In genomic region chr10:45727421-45727965, GRCh38 we compare ENCODE assay signal across 8 cellular contexts. TPM values are rescaled to one million over a fixed set of nuclear protein-coding genes. Genes with fewer than 3 reads are reported as not detected.
DNase-seq lines count a peak whose midpoint lies in the region; ATAC-seq and TF ChIP-seq lines count a peak whose summit lies in the region.
"Not testable (repeated sequence)": the region's sequence is repeated elsewhere in the genome, so short reads cannot be mapped to it uniquely, and the experiment has no call there.

No MANE protein-coding gene starts in this region.

- H3K4me3 Mint-ChIP-seq in CD8-positive, alpha-beta T cell = peak overlapping the region; percentile 84
- H3K4me3 Mint-ChIP-seq in activated naive CD8-positive, alpha-beta T cell treated with anti-CD3 and anti-CD28 coated beads, Interleukin-2, amount 10 ng/mL, durations not matched to agents 7 days and 5 days = peak overlapping the region; percentile 82

- not testable (repeated sequence) for H3K36me3 ChIP-seq in CD8-positive, alpha-beta T cell (ENCODE audit: insufficient read depth, low read length); OCI-LY7 (ENCODE audit: insufficient read depth, low read length)

- not testable (repeated sequence) for H3K9me2 ChIP-seq in OCI-LY7 (ENCODE audit: insufficient read depth, low read length)

- CTCF ChIA-PET in CD8-positive, alpha-beta T cell (lab: Charles Lee); OCI-LY7 (lab: Charles Lee; ENCODE audit: unreplicated experiment): not testable (repeated sequence)

- H3K4me1 ChIP-seq in CD8-positive, alpha-beta T cell (ENCODE audit: insufficient read depth, low read length); OCI-LY7 (ENCODE audit: insufficient read depth, low read length, poor library complexity, severe bottlenecking): not testable (repeated sequence)
- peaks cover 18% of the 10 kb centered on the region for H3K4me1 ChIP-seq in mononuclear cell (ENCODE audit: insufficient read depth, low read length)

- H3K4me2 ChIP-seq in OCI-LY7 (ENCODE audit: low read length) = peak overlapping the region; percentile 55

- H2AFZ ChIP-seq in OCI-LY7 (ENCODE audit: low read length) = peak overlapping the region; percentile 34; the same call in 1 of the 2 replicates

- not testable (repeated sequence) for H3K36me3 Mint-ChIP-seq in CD8-positive, alpha-beta T cell; activated naive CD8-positive, alpha-beta T cell treated with anti-CD3 and anti-CD28 coated beads, Interleukin-2, amount 10 ng/mL, durations not matched to agents 7 days and 5 days

- peak overlapping the region; percentile 66 for H3K4me3 ChIP-seq in CD8-positive, alpha-beta T cell (ENCODE audit: low read depth, low read length)
- H3K4me3 ChIP-seq in OCI-LY7 (ENCODE audit: low read depth, low read length, poor library complexity, severe bottlenecking) = peak overlapping the region; percentile 75
- H3K4me3 ChIP-seq in fibroblast of mammary gland (ENCODE audit: control insufficient read depth, low read depth, low read length) = peak overlapping the region; percentile 54
- peak overlapping the region; percentile 62 for H3K4me3 ChIP-seq in mononuclear cell (ENCODE audit: low read length)

- peak; percentile 26 for ATAC-seq in CD8-positive, alpha-beta T cell
- ATAC-seq in GM21367 (IDR thresholded peaks at IDR 0.05; ENCODE audit: unreplicated experiment) (peak; percentile 27), HG03060 (IDR thresholded peaks at IDR 0.05; ENCODE audit: low read depth, unreplicated experiment) (peak; percentile 19)
- ATAC-seq in activated naive CD8-positive, alpha-beta T cell treated with anti-CD3 and anti-CD28 coated beads, Interleukin-2, amount 10 ng/mL, durations not matched to agents 7 days and 5 days (ENCODE audit: low read depth) = peak; percentile 52
- peak; percentile 56 for ATAC-seq in stimulated activated naive CD8-positive, alpha-beta T cell treated with anti-CD3 and anti-CD28 coated beads, Interleukin-15, Interleukin-2, amounts not matched to agents 100 U/mL and 50 U/mL, for 24 hours

- POLR2A ChIA-PET in CD8-positive, alpha-beta T cell (lab: Charles Lee); OCI-LY7 (lab: Charles Lee): not testable (repeated sequence)
- POLR2A ChIA-PET in activated naive CD8-positive, alpha-beta T cell treated with anti-CD3 and anti-CD28 coated beads, Interleukin-2, amount 10 ng/mL, durations not matched to agents 7 days and 5 days (lab: Charles Lee) = interaction anchor here (0.8 kb wide), 1 partner anchor 308 kb away, joined by 4 read pairs; no protein-coding TSS in a partner anchor

- H3K9me3 ChIP-seq in CD8-positive, alpha-beta T cell (ENCODE audit: low read length); OCI-LY7 (ENCODE audit: low read length); mononuclear cell (ENCODE audit: low read depth, low read length): not testable (repeated sequence)

- H4K20me1 ChIP-seq in OCI-LY7 (ENCODE audit: insufficient read depth, low read length) = not testable (repeated sequence)

- H3K27me3 Mint-ChIP-seq in CD8-positive, alpha-beta T cell (ENCODE audit: low read depth); activated naive CD8-positive, alpha-beta T cell treated with anti-CD3 and anti-CD28 coated beads, Interleukin-2, amount 10 ng/mL, durations not matched to agents 7 days and 5 days: not testable (repeated sequence)

- H3K9me3 Mint-ChIP-seq in CD8-positive, alpha-beta T cell; activated naive CD8-positive, alpha-beta T cell treated with anti-CD3 and anti-CD28 coated beads, Interleukin-2, amount 10 ng/mL, durations not matched to agents 7 days and 5 days: not testable (repeated sequence)

- H3K27ac Mint-ChIP-seq in CD8-positive, alpha-beta T cell = peak overlapping the region; percentile 89
- peak overlapping the region; percentile 82 for H3K27ac Mint-ChIP-seq in activated naive CD8-positive, alpha-beta T cell treated with anti-CD3 and anti-CD28 coated beads, Interleukin-2, amount 10 ng/mL, durations not matched to agents 7 days and 5 days

- TF ChIP-seq CTCF in CD8-positive, alpha-beta T cell (IDR thresholded peaks at IDR 0.05); OCI-LY7 (conservative IDR thresholded peaks at IDR 0.05; ENCODE audit: low read length); fibroblast of mammary gland (conservative IDR thresholded peaks at IDR 0.05; ENCODE audit: control insufficient read depth, insufficient read depth, low read depth, low read length): not testable (repeated sequence)

- H3K79me2 ChIP-seq in OCI-LY7 (ENCODE audit: insufficient read depth, low read depth, low read length) = not testable (repeated sequence)

- H3K27ac ChIP-seq in CD8-positive, alpha-beta T cell (ENCODE audit: low read depth, low read length) = peak overlapping the region; percentile 69
- H3K27ac ChIP-seq in OCI-LY7 (ENCODE audit: low read depth, low read length, poor library complexity, severe bottlenecking) = not testable (repeated sequence)

- H3K27me3 ChIP-seq in CD8-positive, alpha-beta T cell (ENCODE audit: insufficient read depth, low read length); mononuclear cell (ENCODE audit: insufficient read depth, low read length): not testable (repeated sequence)

- intact Hi-C loops in CD8-positive, alpha-beta T cell (cut with DNase I, micrococcal nuclease) = loop anchor here (1.0 to 10.0 kb wide), 4 partner anchors 55 to 723 kb away; partner anchors contain the start of genes ZFAND4 (in 1 of the 2) and ZNF22 (in 1 of the 2)
- intact Hi-C loops in OCI-LY7 (cut with micrococcal nuclease; ENCODE audit: unreplicated experiment) = loop anchor here (10.0 kb wide), 2 partner anchors 53 to 263 kb away; partner anchors contain the start of gene ZFAND4

- DNase-seq in CD8-positive, alpha-beta T cell; OCI-LY7 (ENCODE audit: low spot score); fibroblast of mammary gland (ENCODE audit: low read depth); stimulated activated naive CD8-positive, alpha-beta T cell treated with anti-CD3 and anti-CD28 coated beads, Interleukin-15, Interleukin-2, amounts not matched to agents 100 U/mL and 50 U/mL, for 24 hours: not testable (repeated sequence)
- peak; percentile 43 for DNase-seq in activated naive CD8-positive, alpha-beta T cell treated with anti-CD3 and anti-CD28 coated beads, Interleukin-2, amount 10 ng/mL, durations not matched to agents 7 days and 5 days

- H3K4me1 Mint-ChIP-seq in CD8-positive, alpha-beta T cell (ENCODE audit: low read depth) = peaks cover 12% of the 10 kb centered on the region
- H3K4me1 Mint-ChIP-seq in activated naive CD8-positive, alpha-beta T cell treated with anti-CD3 and anti-CD28 coated beads, Interleukin-2, amount 10 ng/mL, durations not matched to agents 7 days and 5 days = not testable (repeated sequence)

- not testable (repeated sequence) for BruUV-seq in OCI-LY7 (replicated peaks; lab: Mats Ljungman, UMichigan)

RNA-seq across cellular contexts. Expression of gene WASHC2C, which starts 0.4 kb away (rescaled TPM):
- total RNA-seq in CD8-positive, alpha-beta T cell = 10 to 100 TPM; 46.8 to 51.8 TPM
- total RNA-seq in OCI-LY7 (2014; rRNA removed; shearing (Covaris generic)) = 20.7 and 21.5 TPM in 2 replicates
- 34.6 and 35.3 TPM in 2 replicates for total RNA-seq in OCI-LY7 (2022)
- 10 to 100 TPM; 43.6 to 44.7 TPM for total RNA-seq in activated naive CD8-positive, alpha-beta T cell treated with anti-CD3 and anti-CD28 coated beads, Interleukin-2, amount 10 ng/mL, durations not matched to agents 7 days and 5 days
- total RNA-seq in mononuclear cell = 45.4 TPM

RNA-seq across cellular contexts. Expression of gene ZFAND4, which starts 54.9 kb away (rescaled TPM):
- 10 to 100 TPM; 34.7 to 36.6 TPM for total RNA-seq in CD8-positive, alpha-beta T cell
- total RNA-seq in OCI-LY7 (2014; rRNA removed; shearing (Covaris generic)) = 15.1 and 18.6 TPM in 2 replicates
- total RNA-seq in OCI-LY7 (2022) = 35.8 and 35.9 TPM in 2 replicates
- total RNA-seq in activated naive CD8-positive, alpha-beta T cell treated with anti-CD3 and anti-CD28 coated beads, Interleukin-2, amount 10 ng/mL, durations not matched to agents 7 days and 5 days = 10 to 100 TPM; 22.3 to 24.3 TPM
- total RNA-seq in mononuclear cell = 33.1 TPM
